In genomic region chr6:1613631-1614447, GRCh38 we compare ENCODE assay signal across 1 cellular context.
TF ChIP-seq lines count a peak whose summit lies in the region.

No MANE protein-coding gene starts in this region.

TF ChIP-seq in GM23338, 12 proteins besides CTCF, POLR2A, EP300 and RAD21 (continued from another document):
- TF ChIP-seq REST (IDR thresholded peaks at IDR 0.05; ENCODE audit: unreplicated experiment) (no peak), EZH2 (IDR thresholded peaks at IDR 0.05; ENCODE audit: low read depth, unreplicated experiment) (no peak), ZNF331 (CRISPR knock-in tag; IDR thresholded peaks at IDR 0.05; ENCODE audit: low read depth) (no peak), CREB1 (CRISPR knock-in tag; IDR thresholded peaks at IDR 0.05; ENCODE audit: low read depth) (no peak)
